Comparison of ENCODE assay signal across 11 cellular contexts in genomic region chr11:19739872-19740271, GRCh38. TPM values are rescaled to one million over a fixed set of nuclear protein-coding genes. Genes with fewer than 3 reads are reported as not detected.
DNase-seq lines count a peak whose midpoint lies in the region; ATAC-seq, FAIRE-seq and TF ChIP-seq lines count a peak whose summit lies in the region.
"Had no signal": no experiment of that assay in that cellular context is flagged by ENCODE, and none has a peak within 500 bp of the region (broad histone marks: within the 10 kb centered on the region; RNA-seq: fewer than 3 reads in every experiment).

No MANE protein-coding gene starts in this region.

- peak overlapping the region; percentile 6 for H3K27ac Mint-ChIP-seq in osteocyte (ENCODE audit: unreplicated experiment)
- H3K27ac Mint-ChIP-seq: activated CD4-positive, alpha-beta memory T cell treated with anti-CD3 and anti-CD28 coated beads, Interleukin-2, amount 10 ng/mL, durations not matched to agents 7 days and 5 days had no signal

- BruUV-seq in Panc1 (replicated peaks; lab: Mats Ljungman, UMichigan) = no TSS peak

- DNase-seq in D721Med (ENCODE audit: insufficient read length, low spot score) (no peak), Panc1 (ENCODE audit: low read depth, low spot score) (no peak), fibroblast of the aortic adventitia (ENCODE audit: low read depth) (no peak), osteocyte (ENCODE audit: extremely low spot score, unreplicated experiment) (no peak), NCI-H2029 (lab: John Stamatoyannopoulos, UW) (no peak), NCI-H2107 (lab: John Stamatoyannopoulos, UW) (no peak)
- DNase-seq: activated CD4-positive, alpha-beta memory T cell treated with anti-CD3 and anti-CD28 coated beads, Interleukin-2, amount 10 ng/mL, durations not matched to agents 7 days and 5 days; pancreas had no signal

- ATAC-seq in Panc1 (no peak), GM19452 (IDR thresholded peaks at IDR 0.05; ENCODE audit: unreplicated experiment) (no peak), HG02610 (IDR thresholded peaks at IDR 0.05; ENCODE audit: unreplicated experiment) (no peak)

- intact Hi-C loops in Panc1 (cut with micrococcal nuclease; ENCODE audit: unreplicated experiment) = loop anchor here (5.0 kb wide), 1 partner anchor 162 kb away; no protein-coding TSS in a partner anchor

- no peaks in the 10 kb centered on the region for H3K9me3 Mint-ChIP-seq in osteocyte (ENCODE audit: unreplicated experiment)
- H3K9me3 Mint-ChIP-seq: activated CD4-positive, alpha-beta memory T cell treated with anti-CD3 and anti-CD28 coated beads, Interleukin-2, amount 10 ng/mL, durations not matched to agents 7 days and 5 days had no signal

- no peak for FAIRE-seq in D721Med (lab: Jason Lieb, UNC)
- FAIRE-seq: pancreas had no signal

- H3K4me3 ChIP-seq in Panc1 (ENCODE audit: low read depth in 2 of 2, low read length in 2 of 2) = no peak overlapping the region
- H3K4me3 ChIP-seq in fibroblast of the aortic adventitia (ENCODE audit: low read depth, low read length) = no peak overlapping the region
- H3K4me3 ChIP-seq: pancreas had no signal

- POLR2A ChIA-PET in Panc1 (lab: Charles Lee) = interaction anchor here (0.6 kb wide), 1 partner anchor 15 kb away, joined by 3 read pairs; no protein-coding TSS in a partner anchor

- H3K4me1 Mint-ChIP-seq in osteocyte (ENCODE audit: unreplicated experiment) = peaks cover 25% of the 10 kb centered on the region
- H3K4me1 Mint-ChIP-seq: activated CD4-positive, alpha-beta memory T cell treated with anti-CD3 and anti-CD28 coated beads, Interleukin-2, amount 10 ng/mL, durations not matched to agents 7 days and 5 days had no signal

- CTCF ChIA-PET in Panc1 (lab: Charles Lee) = interaction anchor here (0.5 kb wide), 1 partner anchor 214 kb away, joined by 3 read pairs; no protein-coding TSS in a partner anchor

- peak; percentile 7 for TF ChIP-seq CTCF in D721Med (IDR thresholded peaks at IDR 0.05; ENCODE audit: insufficient read depth, missing control alignments)
- TF ChIP-seq CTCF in Panc1 (IDR thresholded peaks at IDR 0.05) = peak; percentile 67
- peak; percentile 47 for TF ChIP-seq CTCF in fibroblast of the aortic adventitia (IDR thresholded peaks at IDR 0.05; ENCODE audit: insufficient read depth, low read length)
- TF ChIP-seq CTCF in osteocyte (IDR thresholded peaks at IDR 0.05) = peak; percentile 46

- no peaks in the 10 kb centered on the region for H3K4me1 ChIP-seq in Panc1 (ENCODE audit: control insufficient read depth, insufficient read depth, low read length)
- H3K4me1 ChIP-seq: pancreas had no signal

- H3K9me3 ChIP-seq in Panc1 (ENCODE audit: control insufficient read depth, insufficient read depth, low read depth, low read length) = no peaks in the 10 kb centered on the region
- H3K9me3 ChIP-seq: pancreas had no signal

- H3K27ac ChIP-seq in Panc1 (ENCODE audit: low read length) = no peak overlapping the region
- H3K27ac ChIP-seq: KMS-11, pancreas had no signal

- no peaks in the 10 kb centered on the region for H3K36me3 ChIP-seq in Panc1 (ENCODE audit: control insufficient read depth, insufficient read depth, low read length)
- H3K36me3 ChIP-seq: pancreas had no signal

- no peaks in the 10 kb centered on the region for H3K36me3 Mint-ChIP-seq in osteocyte (ENCODE audit: unreplicated experiment)

- in situ Hi-C loops in Panc1 (cut with HindIII; ENCODE audit: low pct_unique_long_range_greater_than_20kb, low sequenced_read_pairs) = no loop called here

- no peaks in the 10 kb centered on the region for H3K27me3 ChIP-seq in Panc1 (ENCODE audit: control insufficient read depth, insufficient read depth, low read length)
- H3K27me3 ChIP-seq: pancreas had no signal

- no peak overlapping the region for H3K4me3 Mint-ChIP-seq in osteocyte (ENCODE audit: unreplicated experiment)
- H3K4me3 Mint-ChIP-seq: activated CD4-positive, alpha-beta memory T cell treated with anti-CD3 and anti-CD28 coated beads, Interleukin-2, amount 10 ng/mL, durations not matched to agents 7 days and 5 days had no signal

- no peaks in the 10 kb centered on the region for H3K27me3 Mint-ChIP-seq in osteocyte (ENCODE audit: unreplicated experiment)
- H3K27me3 Mint-ChIP-seq: activated CD4-positive, alpha-beta memory T cell treated with anti-CD3 and anti-CD28 coated beads, Interleukin-2, amount 10 ng/mL, durations not matched to agents 7 days and 5 days had no signal

RNA-seq across cellular contexts. Expression of gene NAV2, which starts 27.2 kb away (rescaled TPM):
- 22.7 TPM for total RNA-seq in Panc1 (2021; ENCODE audit: unreplicated experiment)
- polyA plus RNA-seq in Panc1 (2012; ENCODE audit: insufficient read length) = 5.9 TPM
- total RNA-seq in fibroblast of the aortic adventitia (ENCODE audit: low replicate concordance) = 6.5 and 44.6 TPM in 2 replicates
- total RNA-seq in osteocyte = 30.4 and 31.4 TPM in 2 replicates

Comparison
In these comparisons a context has a peak if more than half of its experiments do, and no peak if none do; other contexts are left out.
1. CTCF ChIP-seq: peak in every context shown above with its lines; median percentile 67 in Panc1; 47 in fibroblast of the aortic adventitia; 46 in osteocyte; 7 in D721Med.